33 cellular contexts compared by ENCODE assay signal in genomic region chr7:7687800-7688199, GRCh38. TPM values are rescaled to one million over a fixed set of nuclear protein-coding genes. Genes with fewer than 3 reads are reported as not detected.
DNase-seq lines count a peak whose midpoint lies in the region; FAIRE-seq and TF ChIP-seq lines count a peak whose summit lies in the region.
"Had no signal": no experiment of that assay in that cellular context is flagged by ENCODE, and none has a peak within 500 bp of the region (broad histone marks: within the 10 kb centered on the region; RNA-seq: fewer than 3 reads in every experiment).

No MANE protein-coding gene starts in this region.

- H3K4me1 ChIP-seq in endocrine pancreas (ENCODE audit: control insufficient read depth, insufficient read depth, low read length) (peaks cover 4% of the 10 kb centered on the region), stomach smooth muscle (ENCODE audit: control insufficient read depth, insufficient read depth, low read length) (peaks cover 4% of the 10 kb centered on the region)
- H3K4me1 ChIP-seq: Peyer's patch, SJSA1 had no signal

- H3K4me3 ChIP-seq in endocrine pancreas (ENCODE audit: control insufficient read depth, insufficient read depth, low read length): peak overlapping the region; percentile 76
- peak overlapping the region; percentile 21 to 57 for H3K4me3 ChIP-seq in stomach smooth muscle (ENCODE audit: low read length in 2 of 2)
- H3K4me3 ChIP-seq: GM23338, Peyer's patch, SJSA1, thyroid gland had no signal

- H3K27ac ChIP-seq in stomach smooth muscle (ENCODE audit: low read length): no peak overlapping the region
- H3K27ac ChIP-seq: brain microvascular endothelial cell, Peyer's patch, SJSA1 had no signal

- FAIRE-seq in GM12892 (lab: Jason Lieb, UNC): peak; percentile 33
- FAIRE-seq: colon, endometrium, GM18507, kidney, TTC549 had no signal

- no peaks in the 10 kb centered on the region for H3K9me3 ChIP-seq in endocrine pancreas (ENCODE audit: control insufficient read depth, low read length)
- no peaks in the 10 kb centered on the region for H3K9me3 ChIP-seq in stomach smooth muscle (ENCODE audit: control insufficient read depth in 2 of 2, low read length in 2 of 2)
- H3K9me3 ChIP-seq: Peyer's patch, SJSA1, thyroid gland had no signal

- H3K9ac ChIP-seq in endocrine pancreas (ENCODE audit: control insufficient read depth, insufficient read depth, low read length) (no peak overlapping the region), stomach smooth muscle (ENCODE audit: low read length in 2 of 2) (peak overlapping the region in 1 of 2 donors; percentile 34)

- no peaks in the 10 kb centered on the region for H3K36me3 ChIP-seq in endocrine pancreas (ENCODE audit: control insufficient read depth, insufficient read depth, low read length)
- H3K36me3 ChIP-seq in stomach smooth muscle (ENCODE audit: control insufficient read depth in 2 of 2, insufficient read depth in 2 of 2, low read length in 2 of 2): no peaks in the 10 kb centered on the region
- H3K36me3 ChIP-seq: brain microvascular endothelial cell, Peyer's patch, SJSA1, thyroid gland had no signal

- no peak for TF ChIP-seq POLR2A in GM12892 (IDR thresholded peaks at IDR 0.05; ENCODE audit: low read depth, low read length)

- H3K27me3 ChIP-seq in endocrine pancreas (ENCODE audit: control insufficient read depth, insufficient read depth, low read length) (no peaks in the 10 kb centered on the region), stomach smooth muscle (ENCODE audit: control insufficient read depth in 1 of 2, insufficient read depth in 2 of 2, low read length in 2 of 2) (no peaks in the 10 kb centered on the region)
- H3K27me3 ChIP-seq: brain microvascular endothelial cell, Peyer's patch, SJSA1, thyroid gland had no signal

- no peak for DNase-seq in GM12892 (ENCODE audit: insufficient read length)
- peak; percentile 57 to 86 for DNase-seq in lung microvascular endothelial cell (ENCODE audit: low read depth in 2 of 2)
- no peak for DNase-seq in activated naive CD4-positive, alpha-beta T cell treated with Interleukin-2 at 50 U/mL for 16 hours
- no peak for DNase-seq in NCI-H1417 (lab: John Stamatoyannopoulos, UW)
- no peak for DNase-seq in GM19240 (ENCODE audit: insufficient read length, low spot score)
- no peak for DNase-seq in NCI-H748 (lab: John Stamatoyannopoulos, UW; ENCODE audit: unreplicated experiment)
- DNase-seq: activated CD4-positive, alpha-beta T cell treated with anti-CD3 and anti-CD28 coated beads for 4 hours; activated CD8-positive, alpha-beta memory T cell treated with anti-CD3 and anti-CD28 coated beads for 24 hours; activated gamma-delta T cell treated with Interleukin-2 at 50 U/mL for 16 hours; activated T-cell treated with anti-CD3 and anti-CD28 coated beads, Interleukin-2, amount 50 U/mL, for 1 hour; brain microvascular endothelial cell; CD4-positive, alpha-beta T cell; DMS 273 treated with DMSO at 0.1 percent for 48 hours; GDM1; IMR-90; kidney; mesendoderm; NCI-H1092 treated with DMSO at 0.1 percent for 48 hours; NCI-H2081 treated with DMSO at 0.1 percent for 48 hours; occipital lobe; Peyer's patch; stimulated activated CD4-positive, alpha-beta T cell treated with anti-CD3 and anti-CD28 coated beads, Interleukin-12 subunit alpha, Interleukin-12 subunit beta, amount 100 ng/mL, for 4 hours; stimulated activated CD4-positive, alpha-beta T cell treated with anti-CD3 and anti-CD28 coated beads, Interleukin-4, amount 100 ng/mL, for 24 hours; stimulated activated naive CD4-positive, alpha-beta T cell; thyroid gland had no signal

RNA-seq across cellular contexts. Expression of gene RPA3, which starts 30.6 kb away (rescaled TPM):
- 117 TPM for polyA plus RNA-seq in GM12892 (2012; ENCODE audit: missing spikeins)
- 9.3 and 12.4 TPM in 2 replicates for total RNA-seq in lung microvascular endothelial cell

RNA-seq across cellular contexts. Expression of gene UMAD1, which starts 47.2 kb away (rescaled TPM):
- 9.3 TPM for polyA plus RNA-seq in GM12892 (2012; ENCODE audit: missing spikeins)
- 3.7 and 4.0 TPM in 2 replicates for total RNA-seq in lung microvascular endothelial cell

Comparison
In these comparisons a context has a peak if more than half of its experiments do, and no peak if none do; other contexts are left out.
1. DNase-seq: peak in lung microvascular endothelial cell (2 of 2); none in GM12892 (single experiment), activated naive CD4-positive, alpha-beta T cell treated with Interleukin-2 at 50 U/mL for 16 hours (single experiment), NCI-H1417 (0 of 3), GM19240 (single experiment) and NCI-H748 (single experiment).